ENCODE assay signal across 18 cellular contexts in the genomic region with DNA sequence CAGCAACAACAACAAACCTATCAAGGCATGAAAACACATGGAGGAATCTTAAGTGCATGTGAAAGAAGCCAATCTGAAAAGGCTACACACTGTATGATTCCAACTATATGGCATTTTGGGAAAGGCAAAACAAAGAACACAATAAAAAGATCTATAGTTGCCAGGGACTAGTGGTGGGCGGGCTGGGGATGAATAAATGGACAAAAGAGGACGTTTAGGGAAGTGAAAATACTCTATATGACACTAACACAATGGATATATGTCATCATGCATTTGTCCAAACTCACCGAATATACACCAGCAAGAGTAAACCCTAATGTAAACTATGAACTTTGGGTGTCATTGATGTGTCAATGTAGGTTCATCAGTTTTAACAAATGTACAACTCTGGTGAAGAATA.
DNase-seq lines count a peak whose midpoint lies in the region; ATAC-seq and TF ChIP-seq lines count a peak whose summit lies in the region.
"Had no signal": no experiment of that assay in that cellular context is flagged by ENCODE, and none has a peak within 500 bp of the region (broad histone marks: within the 10 kb centered on the region; RNA-seq: fewer than 3 reads in every experiment).

No MANE protein-coding gene starts in this region.

- TF ChIP-seq CTCF in esophagus squamous epithelium (IDR thresholded peaks at IDR 0.05) = no peak

- no peak for TF ChIP-seq POLR2A in esophagus squamous epithelium (IDR thresholded peaks at IDR 0.05)

- H3K9me3 ChIP-seq in esophagus squamous epithelium = no peaks in the 10 kb centered on the region
- H3K9me3 ChIP-seq: BLaER1 treated with 17β-estradiol and CSF1 and Interleukin-3, amounts not matched to agents 10 nM and 100 nM had no signal

- no peaks in the 10 kb centered on the region for H3K27me3 ChIP-seq in esophagus squamous epithelium
- H3K27me3 ChIP-seq: BLaER1 treated with 17β-estradiol and CSF1 and Interleukin-3, amounts not matched to agents 10 nM and 100 nM had no signal

- H3K4me3 ChIP-seq in esophagus squamous epithelium = no peak overlapping the region
- H3K4me3 ChIP-seq: BLaER1 treated with 17β-estradiol and CSF1 and Interleukin-3, amounts not matched to agents 10 nM and 100 nM; GM23338 had no signal

- DNase-seq in MV-4-11 (lab: John Stamatoyannopoulos, UW) (peak; percentile 43), pons (ENCODE audit: low spot score) (no peak), NCI-H69 (lab: John Stamatoyannopoulos, UW) (no peak), esophagus squamous epithelium (lab: John Stamatoyannopoulos, UW) (no peak)
- DNase-seq: CD8-positive, alpha-beta T cell; COR-L47; DMS 273 treated with DMSO at 0.1 percent for 48 hours; DMS53; DND-41; EL; HCEC 1CT had no signal

- H3K36me3 ChIP-seq in esophagus squamous epithelium = no peaks in the 10 kb centered on the region
- H3K36me3 ChIP-seq: BLaER1 treated with 17β-estradiol and CSF1 and Interleukin-3, amounts not matched to agents 10 nM and 100 nM had no signal

- ATAC-seq in GM18858 (IDR thresholded peaks at IDR 0.05; ENCODE audit: unreplicated experiment) (peak; percentile 50), GM21786 (IDR thresholded peaks at IDR 0.05; ENCODE audit: unreplicated experiment) (peak; percentile 45), HG03521 (IDR thresholded peaks at IDR 0.05; ENCODE audit: unreplicated experiment) (no peak)
- ATAC-seq: CD8-positive, alpha-beta T cell; GM23338 had no signal

- intact Hi-C loops in esophagus squamous epithelium (cut with DNase I) = no loop called here

- 60 to 71% methylated on average over 3 of the region's 3 CpGs for WGBS in esophagus squamous epithelium, 2 donors

- no peak overlapping the region for H3K27ac ChIP-seq in esophagus squamous epithelium
- H3K27ac ChIP-seq: BLaER1 treated with 17β-estradiol and CSF1 and Interleukin-3, amounts not matched to agents 10 nM and 100 nM; HL-60; KMS-11 had no signal

- H3K4me1 ChIP-seq in esophagus squamous epithelium = no peaks in the 10 kb centered on the region
